Comparison of ENCODE assay signal across 14 cellular contexts in the genomic region with DNA sequence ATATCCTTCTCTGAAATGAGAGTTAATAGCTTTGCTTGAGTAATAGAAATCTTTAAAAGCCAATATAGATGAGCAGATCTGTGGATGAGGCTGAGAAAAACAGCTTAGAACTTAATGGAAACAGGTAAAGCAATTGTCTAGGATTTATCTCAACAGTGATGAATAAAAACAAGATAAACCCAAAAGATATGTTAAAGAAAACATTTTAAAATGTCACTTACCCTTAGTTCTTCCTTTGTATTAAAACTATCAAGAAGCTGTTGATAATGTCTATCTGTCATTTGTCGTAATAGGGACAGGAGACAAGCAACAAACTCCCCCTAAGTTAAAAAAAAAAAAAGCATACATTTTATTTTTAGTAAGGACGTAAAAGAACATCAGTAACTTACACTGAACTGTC.
DNase-seq lines count a peak whose midpoint lies in the region; ATAC-seq and TF ChIP-seq lines count a peak whose summit lies in the region.
"Had no signal": no experiment of that assay in that cellular context is flagged by ENCODE, and none has a peak within 500 bp of the region (broad histone marks: within the 10 kb centered on the region; RNA-seq: fewer than 3 reads in every experiment).

No MANE protein-coding gene starts in this region.

- peaks cover 3% of the 10 kb centered on the region for H3K4me1 Mint-ChIP-seq in GM23338

- H3K4ac ChIP-seq in mesendoderm (ENCODE audit: low read depth, low read length), result no peak overlapping the region

- no peak overlapping the region for H2AFZ ChIP-seq in GM23338
- H2AFZ ChIP-seq in SK-N-SH (ENCODE audit: low read depth), result peak overlapping the region; percentile 25; the same call in 1 of the 2 replicates

- H3K9me2 ChIP-seq in GM23338 (ENCODE audit: insufficient read depth) (no peaks in the 10 kb centered on the region), SK-N-SH (no peaks in the 10 kb centered on the region)

- H4K20me1 ChIP-seq in GM23338 (replicated peaks; ENCODE audit: insufficient read depth) (no peaks in the 10 kb centered on the region), SK-N-SH (ENCODE audit: insufficient read depth) (no peaks in the 10 kb centered on the region)

- H2BK120ac ChIP-seq in mesendoderm (ENCODE audit: low read depth, low read length), result no peak overlapping the region

- no peak for ATAC-seq in GM23338
- ATAC-seq: A549 had no signal

- H3K27me3 ChIP-seq in GM23338 (ENCODE audit: insufficient read depth) (no peaks in the 10 kb centered on the region), SK-N-SH (ENCODE audit: insufficient read depth) (no peaks in the 10 kb centered on the region), esophagus squamous epithelium (no peaks in the 10 kb centered on the region), mesendoderm (ENCODE audit: insufficient read depth, low read length, poor library complexity) (no peaks in the 10 kb centered on the region), BE2C (no peaks in the 10 kb centered on the region)

- H3K4me3 Mint-ChIP-seq in GM23338, result no peak overlapping the region
- H3K4me3 Mint-ChIP-seq: CD4-positive, alpha-beta T cell; H9 had no signal

- no peaks in the 10 kb centered on the region; the same call in 1 of the 2 replicates for H3K9me3 ChIP-seq in SK-N-SH
- peaks cover 0 to 4% (median 0%) of the 10 kb centered on the region in 3 donors for H3K9me3 ChIP-seq in esophagus squamous epithelium
- no peaks in the 10 kb centered on the region for H3K9me3 ChIP-seq in BE2C

- peaks cover 10% of the 10 kb centered on the region for H3K36me3 Mint-ChIP-seq in GM23338 (ENCODE audit: low read depth)

- intact Hi-C loops in esophagus squamous epithelium (cut with DNase I), result no loop called here

- TF ChIP-seq RAD21 in SK-N-SH (IDR thresholded peaks at IDR 0.05; ENCODE audit: low read length), result no peak

- H2BK15ac ChIP-seq in mesendoderm (replicated peaks; ENCODE audit: low read depth), result no peak overlapping the region

- CTCF ChIA-PET in SK-N-SH (lab: Yijun Ruan, JAX), result interaction anchor here (1.1 to 10.1 kb wide), 5 partner anchors 19 to 93 kb away, joined by 3 to 70 read pairs (median 5); no protein-coding TSS in a partner anchor

- no peak overlapping the region for H3K4me3 ChIP-seq in GM23338
- no peak overlapping the region for H3K4me3 ChIP-seq in SK-N-SH (ENCODE audit: low read depth in 2 of 2, low read length in 1 of 2)
- no peak overlapping the region for H3K4me3 ChIP-seq in esophagus squamous epithelium
- no peak overlapping the region for H3K4me3 ChIP-seq in mesendoderm (ENCODE audit: low read length)
- H3K4me3 ChIP-seq in BE2C (ENCODE audit: low read depth, low read length), result no peak overlapping the region
- H3K4me3 ChIP-seq: A549 had no signal

- no peak overlapping the region for H2AK5ac ChIP-seq in mesendoderm (ENCODE audit: low read length)

- TF ChIP-seq POLR2A in esophagus squamous epithelium (IDR thresholded peaks at IDR 0.05), result no peak

- no peak overlapping the region for H4K5ac ChIP-seq in mesendoderm (ENCODE audit: low read length)

- H4K8ac ChIP-seq in mesendoderm (ENCODE audit: low read depth, low read length), result no peak overlapping the region

- no peak overlapping the region for H3K4me2 ChIP-seq in GM23338
- H3K4me2 ChIP-seq in SK-N-SH, result peak overlapping the region; percentile 43; the same call in 1 of the 2 replicates
- H3K4me2 ChIP-seq in mesendoderm (ENCODE audit: low read length), result no peak overlapping the region
- H3K4me2 ChIP-seq: A549 had no signal

- TF ChIP-seq CTCF in GM23338 (conservative IDR thresholded peaks at IDR 0.05; ENCODE audit: low read depth in 2 of 2) (no peak), SK-N-SH (IDR thresholded peaks at IDR 0.05) (no peak), esophagus squamous epithelium (IDR thresholded peaks at IDR 0.05) (no peak), BE2C (IDR thresholded peaks at IDR 0.05; ENCODE audit: low read depth, low read length) (no peak)

- H3K79me1 ChIP-seq in mesendoderm (ENCODE audit: low read length), result no peaks in the 10 kb centered on the region

- H3K79me2 ChIP-seq in GM23338 (replicated peaks; ENCODE audit: insufficient read depth) (no peaks in the 10 kb centered on the region), SK-N-SH (ENCODE audit: insufficient read depth) (no peaks in the 10 kb centered on the region), mesendoderm (ENCODE audit: control insufficient read depth, insufficient read depth, low read length) (no peaks in the 10 kb centered on the region)

- no peak overlapping the region for H2BK5ac ChIP-seq in mesendoderm (ENCODE audit: low read length)

- POLR2A ChIA-PET in SK-N-SH (lab: Yijun Ruan, JAX), result no interaction called here

- H3K27me3 Mint-ChIP-seq in GM23338 (ENCODE audit: insufficient read depth, low read depth, poor library complexity), result no peaks in the 10 kb centered on the region

- H3K36me3 ChIP-seq in GM23338 (ENCODE audit: insufficient read depth), result no peaks in the 10 kb centered on the region
- H3K36me3 ChIP-seq in SK-N-SH (replicated peaks in 1 of 2; ENCODE audit: control insufficient read depth in 1 of 2, insufficient read depth in 2 of 2, low read length in 1 of 2), result peaks cover 4% of the 10 kb centered on the region in 2 experiments
- no peaks in the 10 kb centered on the region for H3K36me3 ChIP-seq in esophagus squamous epithelium
- H3K36me3 ChIP-seq in mesendoderm (ENCODE audit: control insufficient read depth, insufficient read depth, low read length), result no peaks in the 10 kb centered on the region
- H3K36me3 ChIP-seq in BE2C, result no peaks in the 10 kb centered on the region

- DNase-seq in GM23338 (ENCODE audit: low spot score), result no peak
- no peak for DNase-seq in SK-N-SH
- DNase-seq in esophagus squamous epithelium (lab: John Stamatoyannopoulos, UW), result no peak
- no peak for DNase-seq in mesendoderm
- DNase-seq in AG20443 (ENCODE audit: low spot score), result no peak
- no peak for DNase-seq in BE2C
- no peak for DNase-seq in NCI-H524 treated with DMSO at 0.1 percent for 48 hours (lab: John Stamatoyannopoulos, UW)
- DNase-seq: C1 segment of cervical spinal cord; Calu3; CD4-positive, alpha-beta T cell; GOT3; H9 had no signal

- H3K27ac ChIP-seq in GM23338 (ENCODE audit: low read depth) (no peak overlapping the region), SK-N-SH (ENCODE audit: low read depth in 2 of 2, low read length in 1 of 2) (peak overlapping the region; percentile 90 to 93), esophagus squamous epithelium (peak overlapping the region in 3 of 4 donors; percentile 36 to 67 (median 64)), mesendoderm (ENCODE audit: low read depth, low read length) (no peak overlapping the region)
- H3K27ac ChIP-seq: A549, HL-60 had no signal

- H3K18ac ChIP-seq in mesendoderm (ENCODE audit: low read length), result no peak overlapping the region

- H3K27ac Mint-ChIP-seq in GM23338, result peak overlapping the region; percentile 66
- H3K27ac Mint-ChIP-seq: CD4-positive, alpha-beta T cell; H9 had no signal

- H3F3A ChIP-seq in GM23338 (replicated peaks; ENCODE audit: low read depth) (no peaks in the 10 kb centered on the region), SK-N-SH (replicated peaks; ENCODE audit: insufficient read depth) (peaks cover 33% of the 10 kb centered on the region)

- 37% methylated on average over 2 of the region's 2 CpGs for WGBS in SK-N-SH (ENCODE audit: low lambda C conversion rate)
- 64 to 83% methylated on average over 2 of the region's 2 CpGs for WGBS in esophagus squamous epithelium, 2 donors
- WGBS in mesendoderm (ENCODE audit: extremely low coverage, insufficient coverage, low lambda C conversion rate), result no CpG with 5 or more reads among the region's 2 CpGs

- peaks cover 10% of the 10 kb centered on the region; the same call in 2 of the 3 replicates for H3K9me3 Mint-ChIP-seq in GM23338
- H3K9me3 Mint-ChIP-seq: CD4-positive, alpha-beta T cell had no signal

- H3K4me1 ChIP-seq in GM23338 (ENCODE audit: insufficient read depth) (no peaks in the 10 kb centered on the region), SK-N-SH (ENCODE audit: control insufficient read depth in 1 of 2, insufficient read depth in 2 of 2, low read depth in 1 of 2, low read length in 1 of 2) (peaks cover 22 to 29% of the 10 kb centered on the region in 2 experiments), esophagus squamous epithelium (peaks cover 3 to 53% (median 6%) of the 10 kb centered on the region in 3 donors), mesendoderm (ENCODE audit: control insufficient read depth, low read depth, low read length) (no peaks in the 10 kb centered on the region), BE2C (peaks cover 9% of the 10 kb centered on the region; the same call in 1 of the 2 replicates)

- peak; percentile 42 to 51; a peak in 2 of 4 replicates for TF ChIP-seq EP300 in SK-N-SH (IDR thresholded peaks at IDR 0.05; ENCODE audit: borderline replicate concordance in 1 of 2, low read depth in 1 of 2, low read length in 1 of 2)

- H3K9ac ChIP-seq in SK-N-SH (peak overlapping the region; percentile 20; the same call in 1 of the 2 replicates), mesendoderm (ENCODE audit: low read length) (no peak overlapping the region)

- H3K56ac ChIP-seq in mesendoderm (ENCODE audit: low read length), result no peak overlapping the region

- H3K23ac ChIP-seq in mesendoderm (ENCODE audit: low read length), result no peak overlapping the region

TF ChIP-seq in GM23338, 12 proteins besides CTCF, POLR2A, EP300 and RAD21 (continues in another document):
- TF ChIP-seq JUNB (IDR thresholded peaks at IDR 0.05; ENCODE audit: unreplicated experiment), result no peak

TF ChIP-seq in SK-N-SH, 30 proteins besides CTCF, POLR2A, EP300 and RAD21:
- TF ChIP-seq POLR2AphosphoS5 (IDR thresholded peaks at IDR 0.05; ENCODE audit: low read depth, low read length) (peak; percentile 57; the same call in 1 of the 2 replicates), TEAD4 (IDR thresholded peaks at IDR 0.05; ENCODE audit: borderline replicate concordance, insufficient read depth) (0 out of 2 replicates have a peak, but pooled peaks have one; percentile 51), FOSL2 (IDR thresholded peaks at IDR 0.05; ENCODE audit: borderline replicate concordance, low read depth) (no peak), TCF12 (IDR thresholded peaks at IDR 0.05) (peak; percentile 71), JUND (IDR thresholded peaks at IDR 0.05) (peak; percentile 28; the same call in 1 of the 2 replicates), FOXM1 (IDR thresholded peaks at IDR 0.05; ENCODE audit: low read depth) (no peak)
- TF ChIP-seq, protein P1, sequence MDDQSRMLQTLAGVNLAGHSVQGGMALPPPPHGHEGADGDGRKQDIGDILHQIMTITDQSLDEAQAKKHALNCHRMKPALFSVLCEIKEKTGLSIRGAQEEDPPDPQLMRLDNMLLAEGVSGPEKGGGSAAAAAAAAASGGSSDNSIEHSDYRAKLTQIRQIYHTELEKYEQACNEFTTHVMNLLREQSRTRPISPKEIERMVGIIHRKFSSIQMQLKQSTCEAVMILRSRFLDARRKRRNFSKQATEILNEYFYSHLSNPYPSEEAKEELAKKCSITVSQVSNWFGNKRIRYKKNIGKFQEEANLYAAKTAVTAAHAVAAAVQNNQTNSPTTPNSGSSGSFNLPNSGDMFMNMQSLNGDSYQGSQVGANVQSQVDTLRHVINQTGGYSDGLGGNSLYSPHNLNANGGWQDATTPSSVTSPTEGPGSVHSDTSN (IDR thresholded peaks at IDR 0.05), result peak; percentile 70; the same call in 1 of the 2 replicates

Comparison
In these comparisons a context has a peak if more than half of its experiments do, and no peak if none do; other contexts are left out.
1. H3K27ac ChIP-seq: peak in SK-N-SH (2 of 2) and esophagus squamous epithelium (3 of 4); none in GM23338 (single experiment) and mesendoderm (single experiment).